In the genomic region with DNA sequence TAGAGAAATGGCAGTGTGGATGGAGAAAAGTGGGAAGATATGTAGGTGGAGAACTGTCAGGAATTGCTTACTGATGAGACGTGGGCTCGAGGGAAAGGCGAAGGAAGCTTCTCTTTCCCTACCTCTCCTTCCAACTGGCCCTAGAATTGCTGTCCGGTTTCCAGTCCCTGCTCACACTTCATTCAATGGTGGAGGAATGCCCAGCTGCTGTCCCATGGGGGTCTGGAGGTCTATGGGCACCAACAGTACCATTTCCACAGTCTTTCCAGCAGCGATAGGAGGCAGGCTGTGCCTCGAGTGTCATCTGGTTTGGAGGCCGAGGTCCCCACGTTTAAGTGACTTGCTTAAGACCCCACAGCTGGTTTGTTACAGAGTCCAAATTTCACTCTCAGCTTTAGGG, we compare ENCODE assay signal across 9 cellular contexts. TPM values are rescaled to one million over a fixed set of nuclear protein-coding genes. Genes with fewer than 3 reads are reported as not detected.
DNase-seq lines count a peak whose midpoint lies in the region; ATAC-seq and TF ChIP-seq lines count a peak whose summit lies in the region.
"Had no signal": no experiment of that assay in that cellular context is flagged by ENCODE, and none has a peak within 500 bp of the region (broad histone marks: within the 10 kb centered on the region; RNA-seq: fewer than 3 reads in every experiment).

No MANE protein-coding gene starts in this region.

- POLR2A ChIA-PET in AG04449 (lab: Yijun Ruan, JAX): no interaction called here

- TF ChIP-seq CTCF in AG04449 (IDR thresholded peaks at IDR 0.05; ENCODE audit: insufficient read depth, low read length, missing control alignments) (no peak), KMS-11 (conservative IDR thresholded peaks at IDR 0.05; ENCODE audit: low read depth, low read length) (no peak)

- H3K27ac ChIP-seq in KMS-11 (no peak overlapping the region), muscle layer of duodenum (ENCODE audit: low read length) (peak overlapping the region; percentile 56)

- CTCF ChIA-PET in AG04449 (lab: Yijun Ruan, JAX): no interaction called here

- H3K79me2 ChIP-seq in KMS-11 (ENCODE audit: insufficient read depth, low read depth): no peaks in the 10 kb centered on the region

- peak overlapping the region; percentile 3; the same call in 1 of the 2 replicates for H3K9ac ChIP-seq in KMS-11

- H3K36me3 ChIP-seq in KMS-11 (ENCODE audit: insufficient read depth): no peaks in the 10 kb centered on the region
- H3K36me3 ChIP-seq in muscle layer of duodenum (ENCODE audit: control insufficient read depth in 1 of 2, insufficient read depth in 2 of 2, low read length in 2 of 2): no peaks in the 10 kb centered on the region

- H3K9me3 ChIP-seq in muscle layer of duodenum (ENCODE audit: control insufficient read depth in 1 of 2, low read length in 2 of 2): no peaks in the 10 kb centered on the region

- peak overlapping the region; percentile 99 for H2AFZ ChIP-seq in KMS-11 (ENCODE audit: low read depth)

- H4K20me1 ChIP-seq in KMS-11 (ENCODE audit: insufficient read depth): no peaks in the 10 kb centered on the region

- H3K4me3 ChIP-seq in AG04449 (ENCODE audit: low read depth, low read length) (peak overlapping the region; percentile 49), KMS-11 (IDR thresholded peaks at IDR 0.05; ENCODE audit: insufficient read depth, low read depth, low read length) (peak overlapping the region; percentile 99), muscle layer of duodenum (ENCODE audit: low read depth in 1 of 2, low read length in 2 of 2) (peak overlapping the region; percentile 60)

- DNase-seq in AG04449 (ENCODE audit: low read depth, low spot score): no peak
- DNase-seq in cerebellum (ENCODE audit: low spot score): peak; percentile 16
- DNase-seq in SIG-M5 (lab: John Stamatoyannopoulos, UW): no peak

- peak overlapping the region; percentile 80 for H3K4me2 ChIP-seq in KMS-11

- peaks cover 4% of the 10 kb centered on the region; the same call in 1 of the 2 replicates for H3K27me3 ChIP-seq in KMS-11 (ENCODE audit: insufficient read depth, low read depth)
- H3K27me3 ChIP-seq in muscle layer of duodenum (ENCODE audit: low read depth, low read length): no peaks in the 10 kb centered on the region

- H3K4me1 ChIP-seq in KMS-11 (ENCODE audit: low read depth, poor library complexity, severe bottlenecking): peaks cover 11% of the 10 kb centered on the region
- H3K4me1 ChIP-seq in muscle layer of duodenum (ENCODE audit: control insufficient read depth in 1 of 2, insufficient read depth in 2 of 2, low read length in 2 of 2): no peaks in the 10 kb centered on the region

- ATAC-seq in HG03469 (IDR thresholded peaks at IDR 0.05; ENCODE audit: unreplicated experiment) (no peak), HG02623 (IDR thresholded peaks at IDR 0.05; ENCODE audit: unreplicated experiment) (no peak), HG03196 (IDR thresholded peaks at IDR 0.05; ENCODE audit: unreplicated experiment) (no peak)

RNA-seq across cellular contexts. Expression of a gene that starts 31.5 kb away (rescaled TPM):
- 0.09 TPM for total RNA-seq in cerebellum
- total RNA-seq: T-helper 1 cell treated with Interleukin-12 subunit alpha and Interleukin-12 subunit beta and Interleukin-4 antibody, amounts not matched to agents 30 ng/mL and 1 ng/mL, for 36 hours had no signal

Comparison
In these comparisons a context has a peak if more than half of its experiments do, and no peak if none do; other contexts are left out.
1. H3K4me3 ChIP-seq: peak in every context shown above with its lines; median percentile 99 in KMS-11; 60 in muscle layer of duodenum; 49 in AG04449.